ENCODE assay signal across 22 cellular contexts in genomic region chr15:46526726-46527110, GRCh38.
"Had no signal": no experiment of that assay in that cellular context is flagged by ENCODE, and none has a peak within 500 bp of the region (broad histone marks: within the 10 kb centered on the region; RNA-seq: fewer than 3 reads in every experiment).

No MANE protein-coding gene starts in this region.

- H3K27ac ChIP-seq: lower lobe of right lung, neutrophil, pancreas, right atrium auricular region, testis, tibial artery, upper lobe of right lung, uterus had no signal

- H3K27me3 ChIP-seq: neutrophil, pancreas, right atrium auricular region, testis, tibial artery, upper lobe of right lung, uterus had no signal

- DNase-seq: cortex of kidney; effector CD4-positive, alpha-beta T cell; left cardiac atrium; left ventricle myocardium superior; lower lobe of right lung; naive B cell; pancreas; stimulated activated CD4-positive, alpha-beta T cell treated with anti-CD3 and anti-CD28 coated beads, Interleukin-2, amount 100 ng/mL, for 24 hours; stimulated activated CD4-positive, alpha-beta T cell treated with anti-CD3 and anti-CD28 coated beads, Interleukin-4, amount 100 ng/mL, for 4 hours; stimulated activated naive CD8-positive, alpha-beta T cell treated with anti-CD3 and anti-CD28 coated beads, Interleukin-15, Interleukin-2, amounts not matched to agents 100 U/mL and 50 U/mL, for 24 hours; substantia nigra; testis; tibial artery; upper lobe of right lung; uterus had no signal

- ATAC-seq: left cardiac atrium; left ventricle myocardium superior; lower lobe of right lung; natural killer cell treated with Interleukin-12 subunit alpha and Interleukin-12 subunit beta and Interleukin-15 and Interleukin-18, amount 100 ng/mL, for 72 hours; sciatic nerve; stimulated activated memory B cell treated with anti-CD40 and anti-IgM and Interleukin-4, amounts not matched to agents 10 μg/mL and 1 μg/mL and 100 μg/mL, for 72 hours; stimulated activated naive CD8-positive, alpha-beta T cell treated with anti-CD3 and anti-CD28 coated beads, Interleukin-15, Interleukin-2, amounts not matched to agents 100 U/mL and 50 U/mL, for 24 hours; upper lobe of right lung had no signal

- FAIRE-seq: frontal cortex, islet of Langerhans, pancreas had no signal

- H3K9me3 ChIP-seq: lower lobe of right lung, neutrophil, pancreas, right atrium auricular region, testis, upper lobe of right lung, uterus had no signal

- H3K4me1 ChIP-seq: lower lobe of right lung, pancreas, right atrium auricular region, testis, tibial artery, upper lobe of right lung, uterus had no signal

- H3K36me3 ChIP-seq: lower lobe of right lung, neutrophil, pancreas, right atrium auricular region, tibial artery, upper lobe of right lung, uterus had no signal

- H3K4me3 ChIP-seq: lower lobe of right lung, pancreas, right atrium auricular region, testis, tibial artery, upper lobe of right lung, uterus had no signal
